ENCODE assay signal across 1 cellular context in the genomic region with DNA sequence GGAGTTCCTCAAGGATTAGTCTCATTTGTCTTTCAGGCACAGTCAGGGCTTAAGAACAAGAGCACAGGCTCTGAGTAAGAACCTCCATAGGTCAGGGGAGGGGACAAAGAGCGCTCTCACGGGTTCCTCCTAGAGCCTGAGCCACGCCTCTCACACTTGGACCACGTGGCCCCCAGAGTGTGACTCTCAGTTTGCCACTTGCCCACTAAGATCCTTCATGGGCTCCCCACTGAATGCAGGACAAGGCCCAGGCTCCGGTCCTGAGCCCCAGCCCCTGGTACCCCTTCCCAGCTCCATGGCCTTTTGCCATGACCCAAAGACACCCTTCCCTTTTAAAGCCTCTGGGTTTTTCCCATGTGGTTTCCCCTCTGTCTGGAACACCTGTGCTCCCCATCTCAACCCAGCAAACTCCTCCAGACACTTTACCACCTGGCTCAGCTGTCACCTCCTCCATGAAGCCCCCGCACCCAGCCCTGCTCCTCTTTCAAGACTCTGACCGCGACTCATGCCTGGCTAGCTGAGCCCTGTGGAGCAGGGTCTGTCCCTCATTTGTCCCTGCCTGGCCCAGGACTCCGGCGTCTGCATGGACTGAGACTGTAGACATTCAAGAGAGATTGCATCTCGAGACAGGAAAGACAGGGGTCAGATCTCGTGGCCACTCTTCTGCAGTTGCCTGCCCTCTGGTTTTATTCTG.
TF ChIP-seq lines count a peak whose summit lies in the region.

No MANE protein-coding gene starts in this region.

TF ChIP-seq in K562, 482 proteins besides CTCF, POLR2A, EP300 and RAD21 (continued from another document):
- TF ChIP-seq, protein P1, sequence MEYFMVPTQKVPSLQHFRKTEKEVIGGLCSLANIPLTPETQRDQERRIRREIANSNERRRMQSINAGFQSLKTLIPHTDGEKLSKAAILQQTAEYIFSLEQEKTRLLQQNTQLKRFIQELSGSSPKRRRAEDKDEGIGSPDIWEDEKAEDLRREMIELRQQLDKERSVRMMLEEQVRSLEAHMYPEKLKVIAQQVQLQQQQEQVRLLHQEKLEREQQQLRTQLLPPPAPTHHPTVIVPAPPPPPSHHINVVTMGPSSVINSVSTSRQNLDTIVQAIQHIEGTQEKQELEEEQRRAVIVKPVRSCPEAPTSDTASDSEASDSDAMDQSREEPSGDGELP (CRISPR knock-in tag; IDR thresholded peaks at IDR 0.05; ENCODE audit: borderline replicate concordance): 0 out of 2 replicates have a peak, but pooled peaks have one; percentile 7
- TF ChIP-seq E2F6 (IDR thresholded peaks at IDR 0.05; ENCODE audit: borderline replicate concordance in 1 of 2, extremely low read depth in 1 of 2, insufficient read depth in 1 of 2, insufficient read length in 1 of 2, low read depth in 1 of 2, low read length in 1 of 2, poor library complexity in 1 of 2, severe bottlenecking in 1 of 2) (peak; percentile 23 to 57), SMARCC2 (IDR thresholded peaks at IDR 0.05; ENCODE audit: low read depth) (no peak), ZNF507 (tag; conservative IDR thresholded peaks at IDR 0.05) (no peak), SMAD4 (CRISPR knock-in tag; conservative IDR thresholded peaks at IDR 0.05) (no peak), GABPB2 (CRISPR knock-in tag; conservative IDR thresholded peaks at IDR 0.05) (no peak), MAX (CRISPR knock-in tag; IDR thresholded peaks at IDR 0.05) (peak; percentile 78), RBM25 (IDR thresholded peaks at IDR 0.05; ENCODE audit: low read depth, low read length, severe bottlenecking) (no peak), TAL1 (IDR thresholded peaks at IDR 0.05) (no peak), POLR3G (IDR thresholded peaks at IDR 0.05; ENCODE audit: extremely low read depth, insufficient read length, insufficient replicate concordance) (no peak), CCAR2 (IDR thresholded peaks at IDR 0.05; ENCODE audit: low read depth, low read length) (no peak), MYC (IDR thresholded peaks at IDR 0.05; ENCODE audit: low read depth, low read length) (peak; percentile 23; the same call in 1 of the 2 replicates), MYC (CRISPR knock-in tag; IDR thresholded peaks at IDR 0.05; ENCODE audit: borderline replicate concordance, low read depth) (no peak), USF1 (CRISPR knock-in tag; IDR thresholded peaks at IDR 0.05) (peak; percentile 86), ZFX (CRISPR knock-in tag; IDR thresholded peaks at IDR 0.05) (peak; percentile 46; the same call in 1 of the 2 replicates), SNRNP70 (optimal IDR thresholded peaks at IDR 0.05; ENCODE audit: low read depth, low read length) (no peak), RAD51 (IDR thresholded peaks at IDR 0.05; ENCODE audit: borderline replicate concordance, low read depth) (peak; percentile 72), L3MBTL2 (IDR thresholded peaks at IDR 0.05) (peak; percentile 78)
- TF ChIP-seq, protein P2, sequence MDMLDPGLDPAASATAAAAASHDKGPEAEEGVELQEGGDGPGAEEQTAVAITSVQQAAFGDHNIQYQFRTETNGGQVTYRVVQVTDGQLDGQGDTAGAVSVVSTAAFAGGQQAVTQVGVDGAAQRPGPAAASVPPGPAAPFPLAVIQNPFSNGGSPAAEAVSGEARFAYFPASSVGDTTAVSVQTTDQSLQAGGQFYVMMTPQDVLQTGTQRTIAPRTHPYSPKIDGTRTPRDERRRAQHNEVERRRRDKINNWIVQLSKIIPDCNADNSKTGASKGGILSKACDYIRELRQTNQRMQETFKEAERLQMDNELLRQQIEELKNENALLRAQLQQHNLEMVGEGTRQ (CRISPR knock-in tag; IDR thresholded peaks at IDR 0.05): peak; percentile 72
- TF ChIP-seq, protein P3, sequence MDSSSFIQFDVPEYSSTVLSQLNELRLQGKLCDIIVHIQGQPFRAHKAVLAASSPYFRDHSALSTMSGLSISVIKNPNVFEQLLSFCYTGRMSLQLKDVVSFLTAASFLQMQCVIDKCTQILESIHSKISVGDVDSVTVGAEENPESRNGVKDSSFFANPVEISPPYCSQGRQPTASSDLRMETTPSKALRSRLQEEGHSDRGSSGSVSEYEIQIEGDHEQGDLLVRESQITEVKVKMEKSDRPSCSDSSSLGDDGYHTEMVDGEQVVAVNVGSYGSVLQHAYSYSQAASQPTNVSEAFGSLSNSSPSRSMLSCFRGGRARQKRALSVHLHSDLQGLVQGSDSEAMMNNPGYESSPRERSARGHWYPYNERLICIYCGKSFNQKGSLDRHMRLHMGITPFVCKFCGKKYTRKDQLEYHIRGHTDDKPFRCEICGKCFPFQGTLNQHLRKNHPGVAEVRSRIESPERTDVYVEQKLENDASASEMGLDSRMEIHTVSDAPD (CRISPR knock-in tag; IDR thresholded peaks at IDR 0.05): no peak
- TF ChIP-seq, protein P4, sequence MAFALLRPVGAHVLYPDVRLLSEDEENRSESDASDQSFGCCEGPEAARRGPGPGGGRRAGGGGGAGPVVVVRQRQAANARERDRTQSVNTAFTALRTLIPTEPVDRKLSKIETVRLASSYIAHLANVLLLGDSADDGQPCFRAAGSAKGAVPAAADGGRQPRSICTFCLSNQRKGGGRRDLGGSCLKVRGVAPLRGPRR (CRISPR knock-in tag; IDR thresholded peaks at IDR 0.05): no peak
- TF ChIP-seq, protein P5, sequence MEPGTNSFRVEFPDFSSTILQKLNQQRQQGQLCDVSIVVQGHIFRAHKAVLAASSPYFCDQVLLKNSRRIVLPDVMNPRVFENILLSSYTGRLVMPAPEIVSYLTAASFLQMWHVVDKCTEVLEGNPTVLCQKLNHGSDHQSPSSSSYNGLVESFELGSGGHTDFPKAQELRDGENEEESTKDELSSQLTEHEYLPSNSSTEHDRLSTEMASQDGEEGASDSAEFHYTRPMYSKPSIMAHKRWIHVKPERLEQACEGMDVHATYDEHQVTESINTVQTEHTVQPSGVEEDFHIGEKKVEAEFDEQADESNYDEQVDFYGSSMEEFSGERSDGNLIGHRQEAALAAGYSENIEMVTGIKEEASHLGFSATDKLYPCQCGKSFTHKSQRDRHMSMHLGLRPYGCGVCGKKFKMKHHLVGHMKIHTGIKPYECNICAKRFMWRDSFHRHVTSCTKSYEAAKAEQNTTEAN (CRISPR knock-in tag; IDR thresholded peaks at IDR 0.05): no peak
- TF ChIP-seq, protein P6, sequence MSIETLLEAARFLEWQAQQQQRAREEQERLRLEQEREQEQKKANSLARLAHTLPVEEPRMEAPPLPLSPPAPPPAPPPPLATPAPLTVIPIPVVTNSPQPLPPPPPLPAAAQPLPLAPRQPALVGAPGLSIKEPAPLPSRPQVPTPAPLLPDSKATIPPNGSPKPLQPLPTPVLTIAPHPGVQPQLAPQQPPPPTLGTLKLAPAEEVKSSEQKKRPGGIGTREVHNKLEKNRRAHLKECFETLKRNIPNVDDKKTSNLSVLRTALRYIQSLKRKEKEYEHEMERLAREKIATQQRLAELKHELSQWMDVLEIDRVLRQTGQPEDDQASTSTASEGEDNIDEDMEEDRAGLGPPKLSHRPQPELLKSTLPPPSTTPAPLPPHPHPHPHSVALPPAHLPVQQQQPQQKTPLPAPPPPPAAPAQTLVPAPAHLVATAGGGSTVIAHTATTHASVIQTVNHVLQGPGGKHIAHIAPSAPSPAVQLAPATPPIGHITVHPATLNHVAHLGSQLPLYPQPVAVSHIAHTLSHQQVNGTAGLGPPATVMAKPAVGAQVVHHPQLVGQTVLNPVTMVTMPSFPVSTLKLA (conservative IDR thresholded peaks at IDR 0.05): peak; percentile 53 to 67
- TF ChIP-seq, protein P7, sequence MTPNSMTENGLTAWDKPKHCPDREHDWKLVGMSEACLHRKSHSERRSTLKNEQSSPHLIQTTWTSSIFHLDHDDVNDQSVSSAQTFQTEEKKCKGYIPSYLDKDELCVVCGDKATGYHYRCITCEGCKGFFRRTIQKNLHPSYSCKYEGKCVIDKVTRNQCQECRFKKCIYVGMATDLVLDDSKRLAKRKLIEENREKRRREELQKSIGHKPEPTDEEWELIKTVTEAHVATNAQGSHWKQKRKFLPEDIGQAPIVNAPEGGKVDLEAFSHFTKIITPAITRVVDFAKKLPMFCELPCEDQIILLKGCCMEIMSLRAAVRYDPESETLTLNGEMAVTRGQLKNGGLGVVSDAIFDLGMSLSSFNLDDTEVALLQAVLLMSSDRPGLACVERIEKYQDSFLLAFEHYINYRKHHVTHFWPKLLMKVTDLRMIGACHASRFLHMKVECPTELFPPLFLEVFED (CRISPR knock-in tag; conservative IDR thresholded peaks at IDR 0.05): no peak
